ENCODE assay signal across 18 cellular contexts in genomic region chr12:52189376-52190174, GRCh38. TPM values are rescaled to one million over a fixed set of nuclear protein-coding genes. Genes with fewer than 3 reads are reported as not detected.
DNase-seq lines count a peak whose midpoint lies in the region; ATAC-seq, FAIRE-seq and TF ChIP-seq lines count a peak whose summit lies in the region.
"Had no signal": no experiment of that assay in that cellular context is flagged by ENCODE, and none has a peak within 500 bp of the region (broad histone marks: within the 10 kb centered on the region; RNA-seq: fewer than 3 reads in every experiment).

No MANE protein-coding gene starts in this region.

- H3K9me3 Mint-ChIP-seq in osteocyte (ENCODE audit: unreplicated experiment) = no peaks in the 10 kb centered on the region
- H3K9me3 Mint-ChIP-seq in activated T-helper 1 cell treated with anti-CD3 and anti-CD28 coated beads, Interleukin-12 subunit alpha, Interleukin-12 subunit beta, Interleukin-2, Interleukin-4 antibody, amounts not matched to agents 30 ng/mL and 10 ng/mL and 1 ng/mL, durations not matched to agents 14 hours and 24 hours and 36 hours = no peaks in the 10 kb centered on the region
- H3K9me3 Mint-ChIP-seq: neural crest cell; stimulated activated effector memory CD8-positive, alpha-beta T cell treated with anti-CD3 and anti-CD28 coated beads, Interleukin-12 subunit alpha, Interleukin-12 subunit beta, amount 100 ng/mL, for 72 hours had no signal

- no peaks in the 10 kb centered on the region for H3K27me3 Mint-ChIP-seq in osteocyte (ENCODE audit: unreplicated experiment)
- peaks cover 13% of the 10 kb centered on the region for H3K27me3 Mint-ChIP-seq in activated T-helper 1 cell treated with anti-CD3 and anti-CD28 coated beads, Interleukin-12 subunit alpha, Interleukin-12 subunit beta, Interleukin-2, Interleukin-4 antibody, amounts not matched to agents 30 ng/mL and 10 ng/mL and 1 ng/mL, durations not matched to agents 14 hours and 24 hours and 36 hours (ENCODE audit: insufficient read depth)

- WGBS in small intestine, 3 donors = 46 to 51% (median 50%) methylated on average over 3 of the region's 3 CpGs

- H3K27me3 ChIP-seq in small intestine (ENCODE audit: control insufficient read depth in 2 of 2, insufficient read depth in 2 of 2, low read length in 2 of 2) = no peaks in the 10 kb centered on the region
- H3K27me3 ChIP-seq: gastrocnemius medialis had no signal

- ATAC-seq in HG03135 (IDR thresholded peaks at IDR 0.05; ENCODE audit: unreplicated experiment) = no peak
- ATAC-seq: gastrocnemius medialis; left cardiac atrium; stimulated activated effector memory CD8-positive, alpha-beta T cell treated with anti-CD3 and anti-CD28 coated beads, Interleukin-12 subunit alpha, Interleukin-12 subunit beta, amount 100 ng/mL, for 72 hours had no signal

- TF ChIP-seq CTCF in choroid plexus epithelial cell (conservative IDR thresholded peaks at IDR 0.05; ENCODE audit: low read depth, low read length) (peak; percentile 6), osteocyte (IDR thresholded peaks at IDR 0.05) (no peak)

- no peak for FAIRE-seq in small intestine (lab: Jason Lieb, UNC)
- FAIRE-seq: D721Med had no signal

- H3K9me3 ChIP-seq in small intestine (ENCODE audit: control insufficient read depth, low read depth) = no peaks in the 10 kb centered on the region
- H3K9me3 ChIP-seq: gastrocnemius medialis had no signal

- H3K27ac Mint-ChIP-seq in osteocyte (ENCODE audit: unreplicated experiment) = peak overlapping the region; percentile 98
- no peak overlapping the region for H3K27ac Mint-ChIP-seq in activated T-helper 1 cell treated with anti-CD3 and anti-CD28 coated beads, Interleukin-12 subunit alpha, Interleukin-12 subunit beta, Interleukin-2, Interleukin-4 antibody, amounts not matched to agents 30 ng/mL and 10 ng/mL and 1 ng/mL, durations not matched to agents 14 hours and 24 hours and 36 hours
- H3K27ac Mint-ChIP-seq: stimulated activated effector memory CD8-positive, alpha-beta T cell treated with anti-CD3 and anti-CD28 coated beads, Interleukin-12 subunit alpha, Interleukin-12 subunit beta, amount 100 ng/mL, for 72 hours had no signal

- H3K4me1 ChIP-seq in small intestine (ENCODE audit: control insufficient read depth in 2 of 2, insufficient read depth in 1 of 2, low read depth in 1 of 2, low read length in 1 of 2) = no peaks in the 10 kb centered on the region

- DNase-seq in Caki2 (ENCODE audit: low read depth) (peak; percentile 69), NCI-H226 (peak; percentile 76), choroid plexus epithelial cell (ENCODE audit: low read depth) (peak; percentile 56), osteocyte (ENCODE audit: extremely low spot score, unreplicated experiment) (no peak), small intestine (no peak), posterior vena cava (ENCODE audit: low spot score) (no peak)
- no peak for DNase-seq in activated T-helper 1 cell treated with anti-CD3 and anti-CD28 coated beads, Interleukin-12 subunit alpha, Interleukin-12 subunit beta, Interleukin-2, Interleukin-4 antibody, amounts not matched to agents 30 ng/mL and 10 ng/mL and 1 ng/mL, durations not matched to agents 14 hours and 24 hours and 36 hours (ENCODE audit: low spot score)
- DNase-seq: activated CD4-positive, alpha-beta T cell treated with anti-CD3 and anti-CD28 coated beads, Interleukin-2, amount 50 U/mL, for 1 hour; activated effector memory CD4-positive, alpha-beta T cell treated with anti-CD3 and anti-CD28 coated beads, Interleukin-2, amount 50 U/mL, for 16 hours; gastrocnemius medialis; left cardiac atrium; NCI-H1105; NCI-H82 had no signal

- H3K4me3 ChIP-seq in choroid plexus epithelial cell (ENCODE audit: low read depth, low read length) (no peak overlapping the region), small intestine (ENCODE audit: low read depth in 1 of 2, low read length in 2 of 2) (no peak overlapping the region)
- H3K4me3 ChIP-seq: gastrocnemius medialis had no signal

- H3K4me3 Mint-ChIP-seq in osteocyte (ENCODE audit: unreplicated experiment) = no peak overlapping the region
- no peak overlapping the region for H3K4me3 Mint-ChIP-seq in activated T-helper 1 cell treated with anti-CD3 and anti-CD28 coated beads, Interleukin-12 subunit alpha, Interleukin-12 subunit beta, Interleukin-2, Interleukin-4 antibody, amounts not matched to agents 30 ng/mL and 10 ng/mL and 1 ng/mL, durations not matched to agents 14 hours and 24 hours and 36 hours
- H3K4me3 Mint-ChIP-seq: neural crest cell; stimulated activated effector memory CD8-positive, alpha-beta T cell treated with anti-CD3 and anti-CD28 coated beads, Interleukin-12 subunit alpha, Interleukin-12 subunit beta, amount 100 ng/mL, for 72 hours had no signal

- no peak overlapping the region for H3K27ac ChIP-seq in small intestine (ENCODE audit: low read depth in 1 of 2, low read length in 1 of 2)
- H3K27ac ChIP-seq: gastrocnemius medialis had no signal

- no peaks in the 10 kb centered on the region for H3K36me3 Mint-ChIP-seq in osteocyte (ENCODE audit: unreplicated experiment)
- no peaks in the 10 kb centered on the region for H3K36me3 Mint-ChIP-seq in activated T-helper 1 cell treated with anti-CD3 and anti-CD28 coated beads, Interleukin-12 subunit alpha, Interleukin-12 subunit beta, Interleukin-2, Interleukin-4 antibody, amounts not matched to agents 30 ng/mL and 10 ng/mL and 1 ng/mL, durations not matched to agents 14 hours and 24 hours and 36 hours (ENCODE audit: low read depth)
- H3K36me3 Mint-ChIP-seq: stimulated activated effector memory CD8-positive, alpha-beta T cell treated with anti-CD3 and anti-CD28 coated beads, Interleukin-12 subunit alpha, Interleukin-12 subunit beta, amount 100 ng/mL, for 72 hours had no signal

- H3K4me1 Mint-ChIP-seq in osteocyte (ENCODE audit: unreplicated experiment) = peaks cover 98% of the 10 kb centered on the region
- H3K4me1 Mint-ChIP-seq in activated T-helper 1 cell treated with anti-CD3 and anti-CD28 coated beads, Interleukin-12 subunit alpha, Interleukin-12 subunit beta, Interleukin-2, Interleukin-4 antibody, amounts not matched to agents 30 ng/mL and 10 ng/mL and 1 ng/mL, durations not matched to agents 14 hours and 24 hours and 36 hours (ENCODE audit: low read depth) = peaks cover 4% of the 10 kb centered on the region

- in situ Hi-C loops in Caki2 (cut with HindIII; ENCODE audit: low pct_unique_long_range_greater_than_20kb, low sequenced_read_pairs) = no loop called here

- no peaks in the 10 kb centered on the region for H3K36me3 ChIP-seq in small intestine (ENCODE audit: control insufficient read depth in 2 of 2, insufficient read depth in 2 of 2, low read length in 2 of 2)
- H3K36me3 ChIP-seq: gastrocnemius medialis had no signal

- intact Hi-C loops in posterior vena cava (cut with DNase I) = no loop called here
- intact Hi-C loops in activated T-helper 1 cell treated with anti-CD3 and anti-CD28 coated beads, Interleukin-12 subunit alpha, Interleukin-12 subunit beta, Interleukin-2, Interleukin-4 antibody, amounts not matched to agents 30 ng/mL and 10 ng/mL and 1 ng/mL, durations not matched to agents 14 hours and 24 hours and 36 hours (cut with micrococcal nuclease) = no loop called here

RNA-seq across cellular contexts. Expression of gene KRT80, which starts 2.2 kb away (rescaled TPM):
- total RNA-seq in Caki2 (2014; rRNA removed; shearing (Covaris generic); ENCODE audit: low replicate concordance) = 31.6 and 33.0 TPM in 2 replicates
- total RNA-seq in osteocyte (9.2 and 9.9 TPM in 2 replicates), posterior vena cava (under 1 TPM; 0.19 to 0.48 TPM)
- polyA plus RNA-seq in small intestine = 1 to 10 TPM in 1 of 3 donors, under 1 TPM in 2; 0.27 to 3.2 (median 0.89) TPM
- total RNA-seq in activated T-helper 1 cell treated with anti-CD3 and anti-CD28 coated beads, Interleukin-12 subunit alpha, Interleukin-12 subunit beta, Interleukin-2, Interleukin-4 antibody, amounts not matched to agents 30 ng/mL and 10 ng/mL and 1 ng/mL, durations not matched to agents 14 hours and 24 hours and 36 hours = not detected in 2 replicates
- total RNA-seq: cerebellum, neural crest cell had no signal

RNA-seq across cellular contexts. Expression of gene KRT7, which starts 43.5 kb away (rescaled TPM):
- total RNA-seq in Caki2 (2014; rRNA removed; shearing (Covaris generic); ENCODE audit: low replicate concordance) = 122 and 152 TPM in 2 replicates
- total RNA-seq in osteocyte (168 and 178 TPM in 2 replicates), posterior vena cava (1 to 10 TPM; 4.1 to 6.8 TPM)
- polyA plus RNA-seq in small intestine = 10 to 100 TPM in 1 of 3 donors, 1 to 10 TPM in 2; 2.2 to 10.1 (median 3.9) TPM
- total RNA-seq in activated T-helper 1 cell treated with anti-CD3 and anti-CD28 coated beads, Interleukin-12 subunit alpha, Interleukin-12 subunit beta, Interleukin-2, Interleukin-4 antibody, amounts not matched to agents 30 ng/mL and 10 ng/mL and 1 ng/mL, durations not matched to agents 14 hours and 24 hours and 36 hours = 15.5 and 21.2 TPM in 2 replicates
- total RNA-seq: cerebellum, neural crest cell had no signal

Comparison
In these comparisons a context has a peak if more than half of its experiments do, and no peak if none do; other contexts are left out.
1. DNase-seq: peak in Caki2 (single experiment), NCI-H226 (single experiment) and choroid plexus epithelial cell (single experiment); none in osteocyte (single experiment), small intestine (single experiment), posterior vena cava (single experiment) and activated T-helper 1 cell treated with anti-CD3 and anti-CD28 coated beads, Interleukin-12 subunit alpha, Interleukin-12 subunit beta, Interleukin-2, Interleukin-4 antibody, amounts not matched to agents 30 ng/mL and 10 ng/mL and 1 ng/mL, durations not matched to agents 14 hours and 24 hours and 36 hours (single experiment).